ENCODE assay signal across 18 cellular contexts in genomic region chr2:151423760-151424159, GRCh38. TPM values are rescaled to one million over a fixed set of nuclear protein-coding genes. Genes with fewer than 3 reads are reported as not detected.
DNase-seq lines count a peak whose midpoint lies in the region; ATAC-seq, FAIRE-seq and TF ChIP-seq lines count a peak whose summit lies in the region.
"Had no signal": no experiment of that assay in that cellular context is flagged by ENCODE, and none has a peak within 500 bp of the region (broad histone marks: within the 10 kb centered on the region; RNA-seq: fewer than 3 reads in every experiment).

No MANE protein-coding gene starts in this region.

- no peak for DNase-seq in activated CD4-positive, alpha-beta T cell treated with anti-CD3 and anti-CD28 coated beads for 36 hours
- DNase-seq in activated CD4-positive, alpha-beta T cell treated with anti-CD3 and anti-CD28 coated beads, Interleukin-2, amount 50 U/mL, for 48 hours = no peak
- DNase-seq in naive B cell (no peak), pancreas (no peak), HuH-7 (ENCODE audit: low spot score) (no peak), NCI-H2107 treated with DMSO at 0.1 percent for 48 hours (lab: John Stamatoyannopoulos, UW; ENCODE audit: unreplicated experiment) (no peak)
- DNase-seq: 8988T; activated CD8-positive, alpha-beta memory T cell treated with anti-CD3 and anti-CD28 coated beads for 24 hours; esophagus squamous epithelium; GDM1; NCI-H2029; NCI-H524 treated with DMSO at 0.1 percent for 48 hours; transverse colon had no signal

- no peaks in the 10 kb centered on the region for H3K27me3 Mint-ChIP-seq in activated CD4-positive, alpha-beta T cell treated with anti-CD3 and anti-CD28 coated beads for 36 hours
- H3K27me3 Mint-ChIP-seq in activated T-helper 17 cell treated with anti-CD3 and anti-CD28 coated beads, Interleukin-2, amount 50 U/mL, for 72 hours = no peaks in the 10 kb centered on the region
- H3K27me3 Mint-ChIP-seq in naive B cell = no peaks in the 10 kb centered on the region

- POLR2A ChIA-PET in activated CD4-positive, alpha-beta T cell treated with anti-CD3 and anti-CD28 coated beads for 36 hours (lab: Charles Lee) = no interaction called here

- intact Hi-C loops in activated CD4-positive, alpha-beta T cell treated with anti-CD3 and anti-CD28 coated beads for 36 hours (cut with DNase I, micrococcal nuclease) = loop anchor here in 1 of 2 experiments (1.0 to 5.0 kb wide), 2 partner anchors 59 to 134 kb away; partner anchors contain the start of gene NMI
- intact Hi-C loops in pancreas (cut with DNase I) = no loop called here

- TF ChIP-seq CTCF in pancreas (IDR thresholded peaks at IDR 0.05) = no peak

- H3K9me3 ChIP-seq in pancreas = no peaks in the 10 kb centered on the region
- H3K9me3 ChIP-seq: esophagus squamous epithelium, transverse colon had no signal

- ATAC-seq in activated CD4-positive, alpha-beta T cell treated with anti-CD3 and anti-CD28 coated beads for 36 hours = peak; percentile 76
- ATAC-seq in HG02885 (IDR thresholded peaks at IDR 0.05; ENCODE audit: poor library complexity, unreplicated experiment) = peak; percentile 5
- ATAC-seq in activated T-helper 17 cell treated with anti-CD3 and anti-CD28 coated beads, Interleukin-2, amount 50 U/mL, for 72 hours (replicated peaks) = peak; percentile 77
- ATAC-seq in naive B cell (ENCODE audit: low read depth in 2 of 2) = peak in 1 of 2 donors; percentile 43
- no peak for ATAC-seq in pancreas
- ATAC-seq: left lobe of liver had no signal

- no peaks in the 10 kb centered on the region for H3K27me3 ChIP-seq in pancreas
- H3K27me3 ChIP-seq: esophagus squamous epithelium, hepatocyte, transverse colon had no signal

- peak overlapping the region; percentile 56 for H3K27ac Mint-ChIP-seq in activated CD4-positive, alpha-beta T cell treated with anti-CD3 and anti-CD28 coated beads for 36 hours
- peak overlapping the region; percentile 79 for H3K27ac Mint-ChIP-seq in activated T-helper 17 cell treated with anti-CD3 and anti-CD28 coated beads, Interleukin-2, amount 50 U/mL, for 72 hours
- peak overlapping the region in 5 of 6 donors; percentile 12 to 83 (median 34) for H3K27ac Mint-ChIP-seq in naive B cell

- H3K4me3 ChIP-seq in pancreas = no peak overlapping the region
- H3K4me3 ChIP-seq: esophagus squamous epithelium, hepatocyte, transverse colon had no signal

- no peaks in the 10 kb centered on the region for H3K9me3 Mint-ChIP-seq in activated CD4-positive, alpha-beta T cell treated with anti-CD3 and anti-CD28 coated beads for 36 hours (ENCODE audit: low read depth)
- H3K9me3 Mint-ChIP-seq in activated T-helper 17 cell treated with anti-CD3 and anti-CD28 coated beads, Interleukin-2, amount 50 U/mL, for 72 hours = no peaks in the 10 kb centered on the region
- no peaks in the 10 kb centered on the region for H3K9me3 Mint-ChIP-seq in naive B cell

- peaks cover 69% of the 10 kb centered on the region for H3K36me3 Mint-ChIP-seq in activated CD4-positive, alpha-beta T cell treated with anti-CD3 and anti-CD28 coated beads for 36 hours (ENCODE audit: low read depth)
- peaks cover 100% of the 10 kb centered on the region for H3K36me3 Mint-ChIP-seq in activated T-helper 17 cell treated with anti-CD3 and anti-CD28 coated beads, Interleukin-2, amount 50 U/mL, for 72 hours (ENCODE audit: low read depth)
- peaks cover 20 to 34% of the 10 kb centered on the region in 2 donors for H3K36me3 Mint-ChIP-seq in naive B cell

- no peak for FAIRE-seq in pancreas (lab: Jason Lieb, UNC)
- FAIRE-seq: RCC 7860 had no signal

- H3K4me1 ChIP-seq in pancreas = no peaks in the 10 kb centered on the region

- CTCF ChIA-PET in activated CD4-positive, alpha-beta T cell treated with anti-CD3 and anti-CD28 coated beads for 36 hours (lab: Charles Lee) = no interaction called here

- H3K4me3 Mint-ChIP-seq in activated CD4-positive, alpha-beta T cell treated with anti-CD3 and anti-CD28 coated beads for 36 hours = no peak overlapping the region
- H3K4me3 Mint-ChIP-seq in activated T-helper 17 cell treated with anti-CD3 and anti-CD28 coated beads, Interleukin-2, amount 50 U/mL, for 72 hours = peak overlapping the region; percentile 62
- H3K4me3 Mint-ChIP-seq in naive B cell = peak overlapping the region in 2 of 8 donors; percentile 37 to 44

- peaks cover under 1 to 44% (median 8%) of the 10 kb centered on the region in 3 donors for H3K36me3 ChIP-seq in pancreas

- WGBS in pancreas, 2 donors = 93% methylated on average over 3 of the region's 3 CpGs

- no peak overlapping the region for H3K27ac ChIP-seq in pancreas
- H3K27ac ChIP-seq: esophagus squamous epithelium, hepatocyte, transverse colon had no signal

- peaks cover 44% of the 10 kb centered on the region for H3K4me1 Mint-ChIP-seq in activated CD4-positive, alpha-beta T cell treated with anti-CD3 and anti-CD28 coated beads for 36 hours
- H3K4me1 Mint-ChIP-seq in activated T-helper 17 cell treated with anti-CD3 and anti-CD28 coated beads, Interleukin-2, amount 50 U/mL, for 72 hours = peaks cover 30% of the 10 kb centered on the region
- H3K4me1 Mint-ChIP-seq in naive B cell = peaks cover 14 to 27% (median 24%) of the 10 kb centered on the region in 3 donors

RNA-seq across cellular contexts. Expression of gene RIF1, which starts 14.1 kb away (rescaled TPM):
- 10 to 100 TPM; 55.7 to 67.1 TPM for total RNA-seq in activated CD4-positive, alpha-beta T cell treated with anti-CD3 and anti-CD28 coated beads for 36 hours
- 10 to 100 TPM; 62.3 to 75.9 TPM for total RNA-seq in activated T-helper 17 cell treated with anti-CD3 and anti-CD28 coated beads, Interleukin-2, amount 50 U/mL, for 72 hours
- polyA plus RNA-seq in naive B cell (ENCODE audit: low read depth in 6 of 6) = 10 to 100 TPM in 5 of 6 donors, 1 to 10 TPM in 1; 7.4 to 31.1 (median 21.9) TPM
- total RNA-seq in pancreas = 10 to 100 TPM; 15.5 to 21.6 (median 17.9) TPM
- polyA plus RNA-seq in pancreas = 1 to 10 TPM; 2.6 to 4.5 TPM

Comparison
In these comparisons a context has a peak if more than half of its experiments do, and no peak if none do; other contexts are left out.
1. ATAC-seq: peak in activated CD4-positive, alpha-beta T cell treated with anti-CD3 and anti-CD28 coated beads for 36 hours (single experiment), HG02885 (single experiment) and activated T-helper 17 cell treated with anti-CD3 and anti-CD28 coated beads, Interleukin-2, amount 50 U/mL, for 72 hours (single experiment); none in pancreas (0 of 4).
2. Peak in every context shown above with its lines, with median percentiles within 50 percentile points of each other: H3K27ac Mint-ChIP-seq.